In the genomic region with DNA sequence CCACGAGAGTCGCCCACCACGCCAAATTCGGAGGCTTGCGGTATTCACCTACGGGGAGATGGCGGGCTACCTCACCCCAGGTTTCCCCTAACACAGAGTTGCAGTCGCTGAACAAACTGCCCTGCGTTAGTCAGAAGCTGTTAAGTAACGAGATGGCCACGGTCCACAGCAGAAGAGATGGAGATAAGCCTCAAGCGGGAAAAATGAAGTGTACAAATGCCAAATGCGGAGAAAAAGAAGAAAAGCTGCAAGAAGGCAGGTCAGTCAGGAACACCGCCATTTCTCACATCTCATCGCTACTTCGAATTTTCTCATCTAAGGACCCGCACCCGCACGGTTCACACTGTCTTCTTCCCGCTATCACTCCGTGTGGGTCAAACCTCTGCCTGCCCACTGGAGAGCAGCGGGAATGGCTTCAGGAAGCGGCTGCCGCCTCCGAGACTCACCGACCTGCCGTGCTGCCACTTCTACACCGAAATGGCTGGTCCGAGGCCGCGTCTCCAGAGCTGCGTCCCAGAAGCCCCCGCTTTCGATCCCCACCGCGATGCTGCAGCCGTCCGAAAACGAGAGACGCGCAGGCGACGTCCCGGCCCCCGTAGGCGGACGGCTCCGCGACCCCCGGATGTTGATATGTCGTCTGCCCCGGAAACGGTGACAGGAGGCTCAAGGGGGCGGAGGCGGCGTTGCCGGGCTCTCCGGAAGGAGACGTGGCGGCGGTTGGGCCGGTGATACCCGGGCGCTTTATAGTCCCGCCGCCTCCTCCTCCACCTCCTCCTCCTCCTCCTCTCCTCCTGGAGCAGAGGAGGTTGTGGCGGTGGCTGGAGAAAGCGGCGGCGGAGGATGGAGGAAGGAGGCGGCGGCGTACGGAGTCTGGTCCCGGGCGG, we compare ENCODE assay signal across 8 cellular contexts.
DNase-seq lines count a peak whose midpoint lies in the region; ATAC-seq and TF ChIP-seq lines count a peak whose summit lies in the region.

A gene with protein sequence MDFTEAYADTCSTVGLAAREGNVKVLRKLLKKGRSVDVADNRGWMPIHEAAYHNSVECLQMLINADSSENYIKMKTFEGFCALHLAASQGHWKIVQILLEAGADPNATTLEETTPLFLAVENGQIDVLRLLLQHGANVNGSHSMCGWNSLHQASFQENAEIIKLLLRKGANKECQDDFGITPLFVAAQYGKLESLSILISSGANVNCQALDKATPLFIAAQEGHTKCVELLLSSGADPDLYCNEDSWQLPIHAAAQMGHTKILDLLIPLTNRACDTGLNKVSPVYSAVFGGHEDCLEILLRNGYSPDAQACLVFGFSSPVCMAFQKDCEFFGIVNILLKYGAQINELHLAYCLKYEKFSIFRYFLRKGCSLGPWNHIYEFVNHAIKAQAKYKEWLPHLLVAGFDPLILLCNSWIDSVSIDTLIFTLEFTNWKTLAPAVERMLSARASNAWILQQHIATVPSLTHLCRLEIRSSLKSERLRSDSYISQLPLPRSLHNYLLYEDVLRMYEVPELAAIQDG (minus strand): TSS at position 583 of the 884 bp plus-strand sequence. CDS start 21,381 bp downstream, outside the sequence.
Gene ERLEC1 (plus strand): TSS at position 674 of the 884 bp plus-strand sequence. CDS start 167 bp downstream, at position 841.

- ATAC-seq in effector memory CD8-positive, alpha-beta T cell (replicated peaks), result peak; percentile 92
- peak; percentile 92 for ATAC-seq in memory B cell (ENCODE audit: low read depth)

- no peaks in the 10 kb centered on the region for H3K9me3 Mint-ChIP-seq in effector memory CD8-positive, alpha-beta T cell
- no peaks in the 10 kb centered on the region for H3K9me3 Mint-ChIP-seq in memory B cell

- TF ChIP-seq CTCF in GM20000 (IDR thresholded peaks at IDR 0.05; ENCODE audit: extremely low read depth, missing control alignments), result no peak

- peak; percentile 72 for DNase-seq in CMK (ENCODE audit: low read depth)
- peak; percentile 88 for DNase-seq in GM20000 (ENCODE audit: low spot score)
- DNase-seq in HS-5 (ENCODE audit: low read depth), result peak; percentile 55
- peak; percentile 78 to 90 for DNase-seq in NOMO-1 (lab: John Stamatoyannopoulos, UW; ENCODE audit: unreplicated experiment in 2 of 2)
- DNase-seq in activated CD8-positive, alpha-beta memory T cell treated with anti-CD3 and anti-CD28 coated beads for 4 hours (ENCODE audit: low read depth in 2 of 2), result peak; percentile 77
- peak; percentile 84 to 89 (median 88) for DNase-seq in effector memory CD8-positive, alpha-beta T cell
- peak; percentile 79 to 81 for DNase-seq in memory B cell (ENCODE audit: low spot score in 2 of 2)
- DNase-seq in stimulated activated CD8-positive, alpha-beta memory T cell treated with anti-CD3 and anti-CD28 coated beads, Interleukin-12 subunit alpha, Interleukin-12 subunit beta, amount 100 ng/mL, for 24 hours (ENCODE audit: extremely low read depth), result peak; percentile 78

- H3K4me1 Mint-ChIP-seq in effector memory CD8-positive, alpha-beta T cell (ENCODE audit: low read depth in 2 of 2), result peaks cover 30 to 42% of the 10 kb centered on the region in 2 donors
- peaks cover 26% of the 10 kb centered on the region for H3K4me1 Mint-ChIP-seq in memory B cell

- H3K27me3 Mint-ChIP-seq in effector memory CD8-positive, alpha-beta T cell, result no peaks in the 10 kb centered on the region
- no peaks in the 10 kb centered on the region for H3K27me3 Mint-ChIP-seq in memory B cell

- H3K4me3 Mint-ChIP-seq in effector memory CD8-positive, alpha-beta T cell, result peak within 1 kb of the TSS; percentile 92 to 95
- H3K4me3 Mint-ChIP-seq in memory B cell, result peak within 1 kb of the TSS; percentile 99

- H3K27ac Mint-ChIP-seq in effector memory CD8-positive, alpha-beta T cell, result peak within 1 kb of the TSS; percentile 92 to 94
- peak within 1 kb of the TSS; percentile 95 for H3K27ac Mint-ChIP-seq in memory B cell

- peaks cover 30% of the 10 kb centered on the region for H3K36me3 Mint-ChIP-seq in effector memory CD8-positive, alpha-beta T cell (ENCODE audit: insufficient read depth)
- H3K36me3 Mint-ChIP-seq in memory B cell, result peaks cover 6% of the 10 kb centered on the region

Comparison
In these comparisons a context has a peak if more than half of its experiments do, and no peak if none do; other contexts are left out.
1. Peak in every context shown above with its lines: DNase-seq and ATAC-seq.